8 cellular contexts compared by ENCODE assay signal in genomic region chr15:58546635-58547627, GRCh38.
DNase-seq lines count a peak whose midpoint lies in the region; ATAC-seq and TF ChIP-seq lines count a peak whose summit lies in the region.

No MANE protein-coding gene starts in this region.

- no peaks in the 10 kb centered on the region for H4K20me1 ChIP-seq in hepatocyte (ENCODE audit: insufficient read depth, poor library complexity, severe bottlenecking)

- H3K9me2 ChIP-seq in hepatocyte (replicated peaks; ENCODE audit: insufficient read depth): no peaks in the 10 kb centered on the region

- H3K79me2 ChIP-seq in hepatocyte: no peaks in the 10 kb centered on the region

- intact Hi-C loops in stomach (cut with DNase I; ENCODE audit: low total_unique reads): no loop called here

- H3K9me3 ChIP-seq in stomach (no peaks in the 10 kb centered on the region), hepatocyte (ENCODE audit: low read depth) (no peaks in the 10 kb centered on the region)

- no peak for TF ChIP-seq EP300 in stomach (IDR thresholded peaks at IDR 0.05)

- H3K4me2 ChIP-seq in hepatocyte: no peak overlapping the region

- no peak for ATAC-seq in activated T-helper 17 cell treated with anti-CD3 and anti-CD28 coated beads, Interleukin-2, amount 50 U/mL, for 72 hours (replicated peaks)
- ATAC-seq in HG03469 (IDR thresholded peaks at IDR 0.05; ENCODE audit: unreplicated experiment) (no peak), GM18868 (IDR thresholded peaks at IDR 0.05; ENCODE audit: unreplicated experiment) (no peak)

- no peaks in the 10 kb centered on the region for H3K27me3 Mint-ChIP-seq in activated T-helper 17 cell treated with anti-CD3 and anti-CD28 coated beads, Interleukin-2, amount 50 U/mL, for 72 hours

- H3K4me3 ChIP-seq in stomach (no peak overlapping the region), hepatocyte (no peak overlapping the region)

- peak overlapping the region in 2 of 5 donors; percentile 46 to 57 for H3K27ac ChIP-seq in stomach
- no peak overlapping the region for H3K27ac ChIP-seq in hepatocyte

- H3K4me1 ChIP-seq in stomach (peaks cover 0 to 26% (median 15%) of the 10 kb centered on the region in 4 donors), hepatocyte (ENCODE audit: insufficient read depth) (peaks cover 22% of the 10 kb centered on the region)

- H3K27ac Mint-ChIP-seq in activated T-helper 17 cell treated with anti-CD3 and anti-CD28 coated beads, Interleukin-2, amount 50 U/mL, for 72 hours: peak overlapping the region; percentile 83

- no peak overlapping the region for H3K4me3 Mint-ChIP-seq in activated T-helper 17 cell treated with anti-CD3 and anti-CD28 coated beads, Interleukin-2, amount 50 U/mL, for 72 hours

- H3K27me3 ChIP-seq in stomach: no peaks in the 10 kb centered on the region
- no peaks in the 10 kb centered on the region for H3K27me3 ChIP-seq in hepatocyte

- TF ChIP-seq POLR2A in stomach (IDR thresholded peaks at IDR 0.05): no peak

- H3K4me1 Mint-ChIP-seq in activated T-helper 17 cell treated with anti-CD3 and anti-CD28 coated beads, Interleukin-2, amount 50 U/mL, for 72 hours: peaks cover 24% of the 10 kb centered on the region

- no peaks in the 10 kb centered on the region for H3K36me3 ChIP-seq in stomach
- no peaks in the 10 kb centered on the region for H3K36me3 ChIP-seq in hepatocyte (replicated peaks; ENCODE audit: insufficient read depth, low read depth)

- TF ChIP-seq CTCF in stomach (IDR thresholded peaks at IDR 0.05) (no peak), hepatocyte (IDR thresholded peaks at IDR 0.05; ENCODE audit: poor library complexity) (no peak)

- no peak overlapping the region for H2AFZ ChIP-seq in hepatocyte

- WGBS in stomach, 5 donors: 61 to 71% (median 65%) methylated on average over 13 of the region's 13 CpGs
- 78% methylated on average over 13 of the region's 13 CpGs for WGBS in hepatocyte (ENCODE audit: low lambda C conversion rate, missing lambda C conversion rate)

- H3K9me3 Mint-ChIP-seq in activated T-helper 17 cell treated with anti-CD3 and anti-CD28 coated beads, Interleukin-2, amount 50 U/mL, for 72 hours: no peaks in the 10 kb centered on the region

- no peaks in the 10 kb centered on the region for H3K36me3 Mint-ChIP-seq in activated T-helper 17 cell treated with anti-CD3 and anti-CD28 coated beads, Interleukin-2, amount 50 U/mL, for 72 hours (ENCODE audit: low read depth)

- DNase-seq in NCI-H2196 (lab: John Stamatoyannopoulos, UW; ENCODE audit: unreplicated experiment) (peak; percentile 22), NCI-H2196 treated with DMSO at 0.1 percent for 48 hours (lab: John Stamatoyannopoulos, UW; ENCODE audit: unreplicated experiment) (no peak), iPS-NIHi11 (ENCODE audit: low spot score) (peak; percentile 53), stomach (peak; percentile 44), hepatocyte (ENCODE audit: low spot score) (no peak)

Comparison
In these comparisons a context has a peak if more than half of its experiments do, and no peak if none do; other contexts are left out.
1. DNase-seq: peak in NCI-H2196 (single experiment), iPS-NIHi11 (single experiment) and stomach (single experiment); none in NCI-H2196 treated with DMSO at 0.1 percent for 48 hours (single experiment) and hepatocyte (single experiment).